Comparison of ENCODE assay signal across 10 cellular contexts in the genomic region with DNA sequence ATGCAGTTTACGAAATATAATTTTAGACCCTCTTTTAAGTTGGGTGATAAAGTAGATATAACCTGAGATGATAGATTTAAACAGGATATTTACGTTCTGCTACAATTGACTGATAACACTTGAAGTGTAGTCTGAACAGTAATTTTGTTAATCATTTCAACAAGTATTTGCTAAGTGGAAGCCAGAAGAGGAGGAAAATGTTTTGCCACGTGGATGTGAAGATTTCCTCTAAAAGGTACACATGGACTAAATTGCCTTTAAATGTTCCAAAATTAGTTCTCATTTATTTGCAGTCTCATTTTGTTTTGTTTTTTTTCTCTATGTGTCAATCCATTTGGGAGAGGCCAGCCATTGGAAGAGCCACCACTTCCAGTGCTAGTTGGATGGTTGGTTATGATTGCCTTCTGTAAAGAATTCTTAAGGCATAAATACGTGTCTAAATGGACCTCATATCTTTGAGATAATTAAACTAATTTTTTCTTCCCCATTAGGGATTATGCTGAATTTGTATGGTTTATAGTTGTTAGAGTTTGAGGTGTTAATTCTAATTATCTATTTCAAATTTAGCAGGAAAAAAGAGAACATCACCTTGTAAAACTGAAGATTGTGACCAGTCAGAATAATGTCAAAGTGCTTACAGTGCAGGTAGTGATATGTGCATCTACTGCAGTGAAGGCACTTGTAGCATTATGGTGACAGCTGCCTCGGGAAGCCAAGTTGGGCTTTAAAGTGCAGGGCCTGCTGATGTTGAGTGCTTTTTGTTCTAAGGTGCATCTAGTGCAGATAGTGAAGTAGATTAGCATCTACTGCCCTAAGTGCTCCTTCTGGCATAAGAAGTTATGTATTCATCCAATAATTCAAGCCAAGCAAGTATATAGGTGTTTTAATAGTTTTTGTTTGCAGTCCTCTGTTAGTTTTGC. TPM values are rescaled to one million over a fixed set of nuclear protein-coding genes. Genes with fewer than 3 reads are reported as not detected.
DNase-seq lines count a peak whose midpoint lies in the region; ATAC-seq and TF ChIP-seq lines count a peak whose summit lies in the region.
"Had no signal": no experiment of that assay in that cellular context is flagged by ENCODE, and none has a peak within 500 bp of the region (broad histone marks: within the 10 kb centered on the region; RNA-seq: fewer than 3 reads in every experiment).

No MANE protein-coding gene starts in this region.

- H3K36me3 Mint-ChIP-seq in CD4-positive, alpha-beta memory T cell: peaks cover 31 to 58% of the 10 kb centered on the region in 2 donors
- H3K36me3 Mint-ChIP-seq in activated naive CD8-positive, alpha-beta T cell treated with anti-CD3 and anti-CD28 coated beads, Interleukin-2, amount 10 ng/mL, durations not matched to agents 7 days and 5 days: peaks cover 25% of the 10 kb centered on the region

- intact Hi-C loops in CD4-positive, alpha-beta memory T cell (cut with micrococcal nuclease): loop anchor here (1.0 kb wide), 2 partner anchors 37 to 48 kb away; a partner anchor contains a TSS
- intact Hi-C loops in lower lobe of right lung (cut with DNase I): no loop called here

- H3K4me3 Mint-ChIP-seq in CD4-positive, alpha-beta memory T cell: peak overlapping the region in 6 of 8 donors; percentile 2 to 97 (median 33)
- H3K4me3 Mint-ChIP-seq in activated naive CD8-positive, alpha-beta T cell treated with anti-CD3 and anti-CD28 coated beads, Interleukin-2, amount 10 ng/mL, durations not matched to agents 7 days and 5 days: peak overlapping the region; percentile 78

- H3K4me3 ChIP-seq in CD4-positive, alpha-beta memory T cell (ENCODE audit: low read length in 2 of 2): no peak overlapping the region
- H3K4me3 ChIP-seq in HUES48 (ENCODE audit: low read depth, low read length): peak overlapping the region; percentile 96
- peak overlapping the region; percentile 75 for H3K4me3 ChIP-seq in lower lobe of right lung

- TF ChIP-seq CTCF in lower lobe of right lung (IDR thresholded peaks at IDR 0.05): no peak

- peaks cover 27% of the 10 kb centered on the region for H3K36me3 ChIP-seq in CD4-positive, alpha-beta memory T cell (ENCODE audit: insufficient read depth, low read length)
- H3K36me3 ChIP-seq in HUES48 (ENCODE audit: control insufficient read depth, insufficient read depth, low read length) (peaks cover 62% of the 10 kb centered on the region), lower lobe of right lung (peaks cover 48% of the 10 kb centered on the region)

- CTCF ChIA-PET in CD4-positive, alpha-beta memory T cell (lab: Charles Lee; ENCODE audit: partially characterized antibody): interaction anchor here (1.2 to 2.3 kb wide), 2 partner anchors 37 kb away, joined by 6 to 11 read pairs; no protein-coding TSS in a partner anchor

- no peak overlapping the region for H3K27ac ChIP-seq in CD4-positive, alpha-beta memory T cell (ENCODE audit: low read depth, low read length)
- H3K27ac ChIP-seq in HUES48 (ENCODE audit: low read depth, low read length): peak overlapping the region; percentile 96
- H3K27ac ChIP-seq in lower lobe of right lung: no peak overlapping the region

- DNase-seq in CD4-positive, alpha-beta memory T cell: no peak
- no peak for DNase-seq in activated naive CD8-positive, alpha-beta T cell treated with anti-CD3 and anti-CD28 coated beads, Interleukin-2, amount 10 ng/mL, durations not matched to agents 7 days and 5 days
- DNase-seq in lower lobe of right lung: no peak
- no peak for DNase-seq in NCI-H2081 (lab: John Stamatoyannopoulos, UW)
- DNase-seq in kidney tubule cell (ENCODE audit: low spot score): no peak
- DNase-seq in left lobe of liver (ENCODE audit: low spot score): no peak
- DNase-seq: SHP77 had no signal

- H3K27ac Mint-ChIP-seq in CD4-positive, alpha-beta memory T cell: peak overlapping the region in 1 of 7 donors; percentile 92
- H3K27ac Mint-ChIP-seq in activated naive CD8-positive, alpha-beta T cell treated with anti-CD3 and anti-CD28 coated beads, Interleukin-2, amount 10 ng/mL, durations not matched to agents 7 days and 5 days: peak overlapping the region; percentile 44

- POLR2A ChIA-PET in CD4-positive, alpha-beta memory T cell (lab: Charles Lee; ENCODE audit: partially characterized antibody): no interaction called here
- POLR2A ChIA-PET in activated naive CD8-positive, alpha-beta T cell treated with anti-CD3 and anti-CD28 coated beads, Interleukin-2, amount 10 ng/mL, durations not matched to agents 7 days and 5 days (lab: Charles Lee): no interaction called here

- no peaks in the 10 kb centered on the region for H3K9me3 ChIP-seq in CD4-positive, alpha-beta memory T cell (ENCODE audit: control insufficient read depth in 1 of 2, low read length in 2 of 2)
- H3K9me3 ChIP-seq in HUES48 (ENCODE audit: control insufficient read depth, insufficient read depth, low read length) (no peaks in the 10 kb centered on the region), lower lobe of right lung (no peaks in the 10 kb centered on the region)

- peaks cover 39% of the 10 kb centered on the region for H3K4me1 ChIP-seq in CD4-positive, alpha-beta memory T cell (ENCODE audit: insufficient read depth, low read length)
- peaks cover 23% of the 10 kb centered on the region for H3K4me1 ChIP-seq in HUES48 (ENCODE audit: control insufficient read depth, insufficient read depth, low read length)
- H3K4me1 ChIP-seq in lower lobe of right lung: peaks cover 47% of the 10 kb centered on the region

- no peak for ATAC-seq in activated naive CD8-positive, alpha-beta T cell treated with anti-CD3 and anti-CD28 coated beads, Interleukin-2, amount 10 ng/mL, durations not matched to agents 7 days and 5 days (ENCODE audit: low read depth)
- ATAC-seq in lower lobe of right lung (no peak), GM21576 (IDR thresholded peaks at IDR 0.05; ENCODE audit: unreplicated experiment) (no peak), left lobe of liver (no peak)

- H3K9me3 Mint-ChIP-seq in CD4-positive, alpha-beta memory T cell: no peaks in the 10 kb centered on the region
- no peaks in the 10 kb centered on the region for H3K9me3 Mint-ChIP-seq in activated naive CD8-positive, alpha-beta T cell treated with anti-CD3 and anti-CD28 coated beads, Interleukin-2, amount 10 ng/mL, durations not matched to agents 7 days and 5 days
- H3K9me3 Mint-ChIP-seq: central memory CD8-positive, alpha-beta T cell had no signal

- peak overlapping the region; percentile 98 for H3K9ac ChIP-seq in HUES48 (ENCODE audit: low read depth, low read length)

- peaks cover 20 to 45% (median 25%) of the 10 kb centered on the region in 4 donors for H3K4me1 Mint-ChIP-seq in CD4-positive, alpha-beta memory T cell
- H3K4me1 Mint-ChIP-seq in activated naive CD8-positive, alpha-beta T cell treated with anti-CD3 and anti-CD28 coated beads, Interleukin-2, amount 10 ng/mL, durations not matched to agents 7 days and 5 days: peaks cover 33% of the 10 kb centered on the region

- H3K27me3 Mint-ChIP-seq in CD4-positive, alpha-beta memory T cell: peaks cover 0 to 4% of the 10 kb centered on the region in 2 donors
- no peaks in the 10 kb centered on the region for H3K27me3 Mint-ChIP-seq in activated naive CD8-positive, alpha-beta T cell treated with anti-CD3 and anti-CD28 coated beads, Interleukin-2, amount 10 ng/mL, durations not matched to agents 7 days and 5 days
- H3K27me3 Mint-ChIP-seq: central memory CD8-positive, alpha-beta T cell had no signal

- H3K27me3 ChIP-seq in CD4-positive, alpha-beta memory T cell (ENCODE audit: insufficient read depth, low read length): no peaks in the 10 kb centered on the region
- H3K27me3 ChIP-seq in HUES48 (ENCODE audit: control insufficient read depth, insufficient read depth, low read length): peaks cover 6% of the 10 kb centered on the region
- H3K27me3 ChIP-seq in lower lobe of right lung (ENCODE audit: low read depth): no peaks in the 10 kb centered on the region

RNA-seq across cellular contexts. Expression of a gene that starts 2.8 kb away (rescaled TPM):
- total RNA-seq in CD4-positive, alpha-beta memory T cell: 10 to 100 TPM; 12.7 to 13.2 TPM
- polyA plus RNA-seq in CD4-positive, alpha-beta memory T cell: under 1 TPM; 0.18 to 0.71 TPM
- total RNA-seq in activated naive CD8-positive, alpha-beta T cell treated with anti-CD3 and anti-CD28 coated beads, Interleukin-2, amount 10 ng/mL, durations not matched to agents 7 days and 5 days: 10 to 100 TPM; 10.1 to 11.9 TPM
- total RNA-seq in lower lobe of right lung (6.1 TPM), left lobe of liver (1.9 TPM)

RNA-seq across cellular contexts. Expression of a gene that starts 48.2 kb away (rescaled TPM):
- under 1 TPM in 1 of 2 experiments, not detected in 1; 0.14 TPM for total RNA-seq in CD4-positive, alpha-beta memory T cell
- polyA plus RNA-seq in CD4-positive, alpha-beta memory T cell: not detected
- total RNA-seq in activated naive CD8-positive, alpha-beta T cell treated with anti-CD3 and anti-CD28 coated beads, Interleukin-2, amount 10 ng/mL, durations not matched to agents 7 days and 5 days: under 1 TPM in 1 of 2 experiments, not detected in 1; 0.14 TPM
- total RNA-seq in lower lobe of right lung (8.7 TPM), left lobe of liver (0.65 TPM)

Comparison
In these comparisons a context has a peak if more than half of its experiments do, and no peak if none do; other contexts are left out.
1. H3K4me3 ChIP-seq: peak in HUES48 (single experiment) and lower lobe of right lung (single experiment); none in CD4-positive, alpha-beta memory T cell (0 of 2).